In genomic region chr2:27489118-27489497, GRCh38 we compare ENCODE assay signal across 8 cellular contexts. TPM values are rescaled to one million over a fixed set of nuclear protein-coding genes. Genes with fewer than 3 reads are reported as not detected.
A peak's percentile ranks its signal among the peaks of the same experiment; 100 is the strongest.
DNase-seq lines count a peak whose midpoint lies in the region; ATAC-seq, FAIRE-seq and TF ChIP-seq lines count a peak whose summit lies in the region.

No MANE protein-coding gene starts in this region.

- H3K9ac ChIP-seq in mammary epithelial cell (ENCODE audit: insufficient read depth, low read length), result peak overlapping the region; percentile 82
- peak overlapping the region; percentile 12 to 23 for H3K9ac ChIP-seq in liver (ENCODE audit: low read depth in 1 of 2, low read length in 2 of 2)

- H3K4me3 ChIP-seq in A549 (peak overlapping the region; percentile 67), mammary epithelial cell (replicated peaks in 1 of 3; ENCODE audit: insufficient read depth in 1 of 3, low read depth in 2 of 3, low read length in 3 of 3) (peak overlapping the region; percentile 38 to 70 (median 65)), liver (ENCODE audit: low read depth in 1 of 3, low read length in 3 of 3) (peak overlapping the region; percentile 44 to 80 (median 68)), tibial artery (peak overlapping the region; percentile 60 to 64)

- TF ChIP-seq POLR2A in A549 (IDR thresholded peaks at IDR 0.05; ENCODE audit: low read length), result no peak

- dilution Hi-C loops in mammary epithelial cell (cut with HindIII; ENCODE audit: low sequenced_read_pairs), result no loop called here

- H3K27ac ChIP-seq in A549 (peak overlapping the region; percentile 62 to 79), mammary epithelial cell (ENCODE audit: insufficient read depth, low read depth, low read length) (peak overlapping the region; percentile 74), liver (ENCODE audit: low read depth in 1 of 2, low read length in 2 of 2) (peak overlapping the region; percentile 47 to 68), tibial artery (peak overlapping the region; percentile 64 to 76)

- 5% methylated on average over 11 of the region's 11 CpGs for WGBS in A549 (ENCODE audit: missing lambda C conversion rate)
- WGBS in mammary epithelial cell (ENCODE audit: low coverage, missing lambda C conversion rate), result 7% methylated on average over 10 of the region's 11 CpGs
- WGBS in liver, result 13% methylated on average over 11 of the region's 11 CpGs

- H2AFZ ChIP-seq in mammary epithelial cell (ENCODE audit: low read depth, low read length), result peak overlapping the region; percentile 96

- no peaks in the 10 kb centered on the region for H3K79me2 ChIP-seq in mammary epithelial cell (ENCODE audit: insufficient read depth, low read length)

- H3K4me2 ChIP-seq in A549, result peak overlapping the region; percentile 95
- H3K4me2 ChIP-seq in mammary epithelial cell (ENCODE audit: insufficient read depth, low read depth, low read length), result peak overlapping the region; percentile 86

- H3K4me1 ChIP-seq in A549 (peaks cover 8% of the 10 kb centered on the region; the same call in 2 of the 3 replicates), mammary epithelial cell (ENCODE audit: insufficient read depth, low read length) (peaks cover 16% of the 10 kb centered on the region), liver (ENCODE audit: control insufficient read depth in 4 of 4, insufficient read depth in 4 of 4, low read length in 3 of 4) (peaks cover 2 to 24% (median 14%) of the 10 kb centered on the region in 4 donors), tibial artery (peaks cover 0 to 19% (median 12%) of the 10 kb centered on the region in 4 donors)

- FAIRE-seq in A549 (lab: Jason Lieb, UNC), result no peak

- no TSS peak for BruUV-seq in mammary epithelial cell (replicated peaks; lab: Mats Ljungman, UMichigan)

- CTCF ChIA-PET in A549 (lab: Yijun Ruan, JAX), result interaction anchor here (1.2 to 1.4 kb wide), 3 partner anchors 9 to 195 kb away, joined by 3 read pairs; partner anchors contain the start of genes CCDC121 and GPN1
- CTCF ChIA-PET in mammary epithelial cell (lab: Charles Lee; ENCODE audit: low non-redundant PET), result no interaction called here

- no peak for TF ChIP-seq EP300 in A549 (IDR thresholded peaks at IDR 0.05)

- in situ Hi-C loops in mammary epithelial cell (cut with MboI; ENCODE audit: low sequenced_read_pairs in 2 of 2), result no loop called here

- H3K27me3 ChIP-seq in mammary epithelial cell (ENCODE audit: insufficient read depth, low read length), result no peaks in the 10 kb centered on the region
- H3K27me3 ChIP-seq in liver (ENCODE audit: control insufficient read depth in 4 of 4, insufficient read depth in 4 of 4, low read length in 3 of 4), result no peaks in the 10 kb centered on the region
- H3K27me3 ChIP-seq in tibial artery, result no peaks in the 10 kb centered on the region

- H3K9me3 ChIP-seq in A549, result no peaks in the 10 kb centered on the region
- H3K9me3 ChIP-seq in mammary epithelial cell (replicated peaks; ENCODE audit: insufficient read depth, low read length), result no peaks in the 10 kb centered on the region
- H3K9me3 ChIP-seq in liver (ENCODE audit: control insufficient read depth in 4 of 4, low read length in 3 of 4), result no peaks in the 10 kb centered on the region
- H3K9me3 ChIP-seq in tibial artery, result no peaks in the 10 kb centered on the region

- intact Hi-C loops in mammary epithelial cell (cut with micrococcal nuclease), result loop anchor here (1.0 to 2.0 kb wide), 3 partner anchors 60 to 139 kb away; partner anchors contain the start of genes NRBP1 and PPM1G
- intact Hi-C loops in tibial artery (cut with DNase I; ENCODE audit: low total_unique reads), result no loop called here

- ATAC-seq in A549 (peak; percentile 54 to 62), GM18511 (IDR thresholded peaks at IDR 0.05; ENCODE audit: unreplicated experiment) (peak; percentile 14)

- no peak for TF ChIP-seq CTCF in A549 (IDR thresholded peaks at IDR 0.05)
- no peak for TF ChIP-seq CTCF in mammary epithelial cell (conservative IDR thresholded peaks at IDR 0.05 in 1 of 2, IDR thresholded peaks at IDR 0.05 in 1 of 2; ENCODE audit: extremely low read depth in 1 of 2, insufficient read depth in 1 of 2, low read depth in 1 of 2, low read length in 2 of 2)
- TF ChIP-seq CTCF in liver (IDR thresholded peaks at IDR 0.05; ENCODE audit: low read depth, low read length, missing input control), result no peak
- no peak for TF ChIP-seq CTCF in tibial artery (IDR thresholded peaks at IDR 0.05)

- no peaks in the 10 kb centered on the region for H4K20me1 ChIP-seq in mammary epithelial cell (ENCODE audit: insufficient read depth, low read length)

- POLR2A ChIA-PET in A549 (lab: Yijun Ruan, JAX), result no interaction called here

- TF ChIP-seq RAD21 in A549 (conservative IDR thresholded peaks at IDR 0.05 in 1 of 2, IDR thresholded peaks at IDR 0.05 in 1 of 2) (0 out of 5 replicates have a peak, but pooled peaks of 1 of the 2 experiments have one; percentile 3), liver (IDR thresholded peaks at IDR 0.05) (no peak)

- H3K36me3 ChIP-seq in mammary epithelial cell (ENCODE audit: insufficient read depth, low read length) (no peaks in the 10 kb centered on the region), liver (ENCODE audit: control insufficient read depth in 4 of 4, insufficient read depth in 3 of 4, low read depth in 1 of 4, low read length in 3 of 4) (peaks cover 7 to 20% (median 12%) of the 10 kb centered on the region in 4 donors), tibial artery (peaks cover 0 to 20% (median 3%) of the 10 kb centered on the region in 3 donors)

- DNase-seq in A549 (ENCODE audit: low read depth in 1 of 2, low spot score in 1 of 2), result peak in 1 of 2 experiments; percentile 46
- DNase-seq in NCI-H69 (lab: John Stamatoyannopoulos, UW), result peak; percentile 62
- no peak for DNase-seq in mammary epithelial cell
- DNase-seq in tibial artery, result no peak
- DNase-seq in activated gamma-delta T cell (lab: John Stamatoyannopoulos, UW), result no peak
- DNase-seq in effector CD8-positive, alpha-beta T cell (lab: John Stamatoyannopoulos, UW), result no peak

TF ChIP-seq in A549, 52 proteins besides CTCF, POLR2A, EP300 and RAD21:
- no peak for TF ChIP-seq NPAS2 (CRISPR knock-in tag; IDR thresholded peaks at IDR 0.05; ENCODE audit: borderline replicate concordance)

TF ChIP-seq in liver, 16 proteins besides CTCF, POLR2A, EP300 and RAD21:
- no peak for TF ChIP-seq MAX (IDR thresholded peaks at IDR 0.05)
- no peak for TF ChIP-seq FOXA2 (IDR thresholded peaks at IDR 0.05)
- TF ChIP-seq NR2F2 (IDR thresholded peaks at IDR 0.05), result no peak
- no peak for TF ChIP-seq EGR1 (IDR thresholded peaks at IDR 0.05; ENCODE audit: low read depth in 2 of 2)
- TF ChIP-seq JUND (IDR thresholded peaks at IDR 0.05), result no peak
- TF ChIP-seq SP1 (IDR thresholded peaks at IDR 0.05), result no peak
- no peak for TF ChIP-seq HNF4A (conservative IDR thresholded peaks at IDR 0.05)

RNA-seq across cellular contexts. Expression of gene IFT172, which starts 0.4 kb away (rescaled TPM):
- polyA plus RNA-seq in A549 (2011; rRNA removed), result 21.6 and 24.1 TPM in 2 replicates
- polyA plus RNA-seq in A549 (2012; cell fraction: cytosol; rRNA removed), result 15.4 and 18.6 TPM in 2 replicates
- 58.5 and 61.9 TPM in 2 replicates for polyA plus RNA-seq in A549 (2012; cell fraction: nucleus; rRNA removed)
- 12.9 to 16.3 TPM (median 14.0 TPM) in 3 replicates for polyA plus RNA-seq in A549 (2017; fragmentation: RNase III; extraction: RNeasy Plus Mini Kit Qiagen cat#74134 plus additional on column Dnase treatment)
- polyA minus RNA-seq in A549 (2011; rRNA and poly(A)+ RNA removed), result 36.7 and 42.2 TPM in 2 replicates
- total RNA-seq in mammary epithelial cell, result 10 to 100 TPM; 11.5 to 12.1 TPM
- 9.3 TPM for polyA plus RNA-seq in mammary epithelial cell
- 8.4 TPM for polyA minus RNA-seq in mammary epithelial cell
- total RNA-seq in liver, result 1 to 10 TPM; 9.7 to 9.8 TPM
- 1 to 10 TPM; 2.6 to 2.9 TPM for polyA plus RNA-seq in liver

RNA-seq across cellular contexts. Expression of gene FNDC4, which starts 5.9 kb away (rescaled TPM):
- polyA plus RNA-seq in A549 (2011; rRNA removed), result 1.5 TPM in 2 replicates
- polyA plus RNA-seq in A549 (2012; cell fraction: cytosol; rRNA removed), result 1.6 and 2.3 TPM in 2 replicates
- polyA plus RNA-seq in A549 (2012; cell fraction: nucleus; rRNA removed), result 2.5 and 2.6 TPM in 2 replicates
- 1.6 to 2.3 TPM (median 1.8 TPM) in 3 replicates for polyA plus RNA-seq in A549 (2017; fragmentation: RNase III; extraction: RNeasy Plus Mini Kit Qiagen cat#74134 plus additional on column Dnase treatment)
- 1.2 and 1.5 TPM in 2 replicates for polyA minus RNA-seq in A549 (2011; rRNA and poly(A)+ RNA removed)
- 10 to 100 TPM; 21.7 to 29.2 TPM for total RNA-seq in mammary epithelial cell
- 27.8 TPM for polyA plus RNA-seq in mammary epithelial cell
- polyA minus RNA-seq in mammary epithelial cell, result 15.3 TPM
- 10 to 100 TPM; 11.4 to 51.0 TPM for total RNA-seq in liver
- 100 to 1,000 TPM in 1 of 2 donors, 10 to 100 TPM in 1; 32.6 to 165 TPM for polyA plus RNA-seq in liver

RNA-seq across cellular contexts. Expression of gene GCKR, which starts 7.5 kb away (rescaled TPM):
- 0.48 and 0.65 TPM in 2 replicates for polyA plus RNA-seq in A549 (2011; rRNA removed)
- 0.22 and 0.29 TPM in 2 replicates for polyA plus RNA-seq in A549 (2012; cell fraction: cytosol; rRNA removed)
- polyA plus RNA-seq in A549 (2012; cell fraction: nucleus; rRNA removed), result 0.96 and 1.9 TPM in 2 replicates
- 0.10 to 0.30 TPM (median 0.25 TPM) in 3 replicates for polyA plus RNA-seq in A549 (2017; fragmentation: RNase III; extraction: RNeasy Plus Mini Kit Qiagen cat#74134 plus additional on column Dnase treatment)
- 0.62 and 0.68 TPM in 2 replicates for polyA minus RNA-seq in A549 (2011; rRNA and poly(A)+ RNA removed)
- total RNA-seq in mammary epithelial cell, result 1 to 10 TPM in 1 of 2 donors, under 1 TPM in 1; 0.47 to 1.2 TPM
- polyA plus RNA-seq in mammary epithelial cell, result 1.1 TPM
- not detected for polyA minus RNA-seq in mammary epithelial cell
- total RNA-seq in liver, result 100 to 1,000 TPM in 1 of 2 donors, 1 to 10 TPM in 1; 9.6 to 173 TPM
- polyA plus RNA-seq in liver, result 10 to 100 TPM; 71.0 to 87.8 TPM

RNA-seq across cellular contexts. Expression of gene KRTCAP3, which starts 46.9 kb away (rescaled TPM):
- polyA plus RNA-seq in A549 (2011; rRNA removed), result 1.2 and 1.3 TPM in 2 replicates
- 1.0 and 1.2 TPM in 2 replicates for polyA plus RNA-seq in A549 (2012; cell fraction: cytosol; rRNA removed)
- 7.8 and 10.5 TPM in 2 replicates for polyA plus RNA-seq in A549 (2012; cell fraction: nucleus; rRNA removed)
- polyA plus RNA-seq in A549 (2017; fragmentation: RNase III; extraction: RNeasy Plus Mini Kit Qiagen cat#74134 plus additional on column Dnase treatment), result 0.68 to 0.92 TPM (median 0.79 TPM) in 3 replicates
- 0.45 and 0.92 TPM in 2 replicates for polyA minus RNA-seq in A549 (2011; rRNA and poly(A)+ RNA removed)
- total RNA-seq in mammary epithelial cell, result 1 to 10 TPM; 1.5 to 3.0 TPM
- 4.5 TPM for polyA plus RNA-seq in mammary epithelial cell
- polyA minus RNA-seq in mammary epithelial cell, result not detected
- total RNA-seq in liver, result 1 to 10 TPM; 1.8 to 2.8 TPM
- 10 to 100 TPM in 1 of 2 donors, 1 to 10 TPM in 1; 6.7 to 12.7 TPM for polyA plus RNA-seq in liver

Comparison
In these comparisons a context has a peak if more than half of its experiments do, and no peak if none do; other contexts are left out.
1. RNA of gene GCKR, which starts 7.5 kb away (polyA plus RNA-seq): 71.0 to 87.8 TPM in liver; 1.1 TPM in mammary epithelial cell (single experiment) and 0.10 to 1.9 TPM in A549; every median in the first group is over 10 times any median in the second.
2. Peak in every context shown above with its lines, with median percentiles within 50 percentile points of each other: H3K27ac ChIP-seq and H3K4me3 ChIP-seq.